Comparison of ENCODE assay signal across 28 cellular contexts in genomic region chr12:48907243-48907642, GRCh38. TPM values are rescaled to one million over a fixed set of nuclear protein-coding genes. Genes with fewer than 3 reads are reported as not detected.
"Had no signal": no experiment of that assay in that cellular context is flagged by ENCODE, and none has a peak within 500 bp of the region (broad histone marks: within the 10 kb centered on the region; RNA-seq: fewer than 3 reads in every experiment).

No MANE protein-coding gene starts in this region.

- ATAC-seq: activated CD4-positive, alpha-beta T cell treated with anti-CD3 and anti-CD28 coated beads for 36 hours; activated CD4-positive, CD25-positive, alpha-beta regulatory T cell treated with anti-CD3 and anti-CD28 coated beads, Interleukin-2, amount 50 U/mL, for 24 hours; activated CD8-positive, alpha-beta memory T cell treated with anti-CD3 and anti-CD28 coated beads, Interleukin-2, amount 10 ng/mL, durations not matched to agents 7 days and 5 days; activated naive CD8-positive, alpha-beta T cell treated with anti-CD3 and anti-CD28 coated beads, Interleukin-2, amount 50 U/mL, for 24 hours; Panc1; WTC11 had no signal

- DNase-seq: activated CD4-positive, alpha-beta memory T cell treated with anti-CD3 and anti-CD28 coated beads, Interleukin-2, amount 10 ng/mL, durations not matched to agents 7 days and 5 days; activated CD4-positive, alpha-beta T cell treated with anti-CD3 and anti-CD28 coated beads for 36 hours; activated CD4-positive, alpha-beta T cell treated with anti-CD3 and anti-CD28 coated beads, Interleukin-2, amount 50 U/mL, for 1 hour; activated CD8-positive, alpha-beta memory T cell treated with anti-CD3 and anti-CD28 coated beads for 24 hours; activated CD8-positive, alpha-beta memory T cell treated with anti-CD3 and anti-CD28 coated beads, Interleukin-2, amount 10 ng/mL, durations not matched to agents 7 days and 5 days; activated CD8-positive, alpha-beta memory T cell treated with anti-CD3 and anti-CD28 coated beads, Interleukin-2, amount 50 U/mL, for 48 hours; activated effector memory CD4-positive, alpha-beta T cell treated with Interleukin-2 at 50 U/mL for 16 hours; activated naive CD4-positive, alpha-beta T cell treated with anti-CD3 and anti-CD28 coated beads, Interleukin-2, amount 10 ng/mL, durations not matched to agents 7 days and 5 days; activated naive CD8-positive, alpha-beta T cell treated with anti-CD3 and anti-CD28 coated beads, Interleukin-2, amount 50 U/mL, for 24 hours; activated T-cell treated with anti-CD3 and anti-CD28 coated beads, Interleukin-2, amount 50 U/mL, for 48 hours; anterior cingulate cortex; brain microvascular endothelial cell; Karpas-422; NCI-H1105; NCI-H1417 treated with DMSO at 0.1 percent for 48 hours; NCI-H1694; NCI-H1930; NCI-H2081 treated with DMSO at 0.1 percent for 48 hours; NCI-H345; NCI-H524 treated with DMSO at 0.1 percent for 48 hours; SHP77; SJCRH30 had no signal

- H3K36me3 ChIP-seq: brain microvascular endothelial cell, SJCRH30 had no signal

- FAIRE-seq: TTC549 had no signal

- H3K27me3 ChIP-seq: brain microvascular endothelial cell had no signal

- H3K27ac ChIP-seq: brain microvascular endothelial cell, SJCRH30, SK-N-MC had no signal

- H3K4me3 ChIP-seq: SJCRH30, SK-N-MC had no signal

- H3K9me3 ChIP-seq: SJCRH30 had no signal

RNA-seq across cellular contexts. Expression of gene RND1, which starts 41.6 kb away (rescaled TPM):
- total RNA-seq: RPMI7951 had no signal
